Comparison of ENCODE assay signal across 9 cellular contexts in the genomic region with DNA sequence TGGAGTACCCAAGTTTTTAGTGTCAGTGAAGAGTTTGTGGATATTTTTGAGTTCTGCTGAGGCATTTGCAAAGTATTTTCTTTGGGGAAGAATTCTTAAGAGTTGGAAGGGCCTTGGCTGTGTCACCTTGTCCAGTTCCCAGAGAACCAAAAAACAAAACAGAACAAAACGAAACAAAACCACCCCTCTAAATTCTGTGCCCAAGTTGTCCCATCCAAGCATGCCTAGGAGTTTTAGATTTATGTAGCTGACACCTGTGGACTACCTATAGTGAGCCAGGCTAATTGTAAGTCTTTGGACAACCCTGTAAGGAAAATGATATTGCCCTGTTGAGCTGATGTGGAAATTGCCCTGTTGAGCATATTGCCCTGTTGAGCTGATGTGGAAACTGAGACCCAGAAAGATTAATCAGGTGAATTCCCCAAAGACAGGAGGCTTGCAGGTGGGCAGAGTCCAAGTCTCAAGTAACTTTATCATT. TPM values are rescaled to one million over a fixed set of nuclear protein-coding genes. Genes with fewer than 3 reads are reported as not detected.
DNase-seq lines count a peak whose midpoint lies in the region; ATAC-seq, FAIRE-seq and TF ChIP-seq lines count a peak whose summit lies in the region.
"Had no signal": no experiment of that assay in that cellular context is flagged by ENCODE, and none has a peak within 500 bp of the region (broad histone marks: within the 10 kb centered on the region; RNA-seq: fewer than 3 reads in every experiment).

No MANE protein-coding gene starts in this region.

- peak overlapping the region; percentile 83 for H3K4me3 Mint-ChIP-seq in activated CD4-positive, alpha-beta T cell treated with anti-CD3 and anti-CD28 coated beads, Interleukin-2, amount 10 ng/mL, durations not matched to agents 7 days and 5 days
- peak overlapping the region; percentile 85 for H3K4me3 Mint-ChIP-seq in astrocyte (ENCODE audit: unreplicated experiment)

- peaks cover 11% of the 10 kb centered on the region for H3K4me1 ChIP-seq in astrocyte (ENCODE audit: insufficient read depth, low read length)
- H3K4me1 ChIP-seq in HepG2 (ENCODE audit: insufficient read depth, low read length) = peaks cover 38% of the 10 kb centered on the region
- peaks cover 8 to 33% of the 10 kb centered on the region in 2 donors for H3K4me1 ChIP-seq in thoracic aorta (ENCODE audit: control insufficient read depth in 1 of 2, low read depth in 2 of 2)

- peak overlapping the region; percentile 81 for H3K9ac ChIP-seq in astrocyte (ENCODE audit: low read length)
- H3K9ac ChIP-seq in HepG2 (ENCODE audit: insufficient read depth, low read depth, low read length) = peak overlapping the region; percentile 61

- TF ChIP-seq CTCF in astrocyte (IDR thresholded peaks at IDR 0.05; ENCODE audit: insufficient read depth, low read depth, low read length) = no peak
- TF ChIP-seq CTCF in HepG2 (CRISPR knock-in tag; IDR thresholded peaks at IDR 0.05) = no peak
- TF ChIP-seq CTCF in thoracic aorta (IDR thresholded peaks at IDR 0.05) = no peak

- H4K20me1 ChIP-seq in astrocyte (ENCODE audit: insufficient read depth, low read length) (peaks cover 14% of the 10 kb centered on the region), HepG2 (ENCODE audit: insufficient read depth, low read length) (no peaks in the 10 kb centered on the region)

- peak overlapping the region; percentile 49 for H3K27ac ChIP-seq in astrocyte (ENCODE audit: low read depth, low read length)
- H3K27ac ChIP-seq in HepG2 (ENCODE audit: extremely low read length, insufficient read depth, low read length) = peak overlapping the region; percentile 20
- H3K27ac ChIP-seq in thoracic aorta = peak overlapping the region; percentile 55 to 69

- BruUV-seq in HepG2 (replicated peaks; lab: Mats Ljungman, UMichigan) = TSS peak; percentile 65

- intact Hi-C loops in HepG2 (cut with micrococcal nuclease; ENCODE audit: unreplicated experiment) = no loop called here

- DNase-seq in activated CD4-positive, alpha-beta T cell treated with anti-CD3 and anti-CD28 coated beads, Interleukin-2, amount 10 ng/mL, durations not matched to agents 7 days and 5 days = no peak
- no peak for DNase-seq in activated CD4-positive, alpha-beta T cell treated with anti-CD3 and anti-CD28 coated beads, Interleukin-2, amount 50 U/mL, for 4 hours
- no peak for DNase-seq in astrocyte (ENCODE audit: low read depth)
- no peak for DNase-seq in HepG2 (ENCODE audit: low spot score)
- DNase-seq in thoracic aorta (ENCODE audit: low spot score) = no peak
- DNase-seq in NCI-H2171 (lab: John Stamatoyannopoulos, UW) = no peak
- DNase-seq in nucleus accumbens (lab: John Stamatoyannopoulos, UW) = no peak

- H3K27ac Mint-ChIP-seq in activated CD4-positive, alpha-beta T cell treated with anti-CD3 and anti-CD28 coated beads, Interleukin-2, amount 10 ng/mL, durations not matched to agents 7 days and 5 days = peak overlapping the region; percentile 85
- H3K27ac Mint-ChIP-seq in astrocyte (ENCODE audit: unreplicated experiment) = peak overlapping the region; percentile 50

- H3K36me3 ChIP-seq in astrocyte (ENCODE audit: insufficient read depth, low read length) = peaks cover 4% of the 10 kb centered on the region
- H3K36me3 ChIP-seq in HepG2 (replicated peaks in 1 of 2; ENCODE audit: control insufficient read depth in 1 of 2, insufficient read depth in 2 of 2, low read length in 2 of 2) = peaks cover 4 to 13% of the 10 kb centered on the region in 2 experiments
- peaks cover 7% of the 10 kb centered on the region for H3K36me3 ChIP-seq in thoracic aorta

- H3K79me2 ChIP-seq in astrocyte (ENCODE audit: insufficient read depth, low read length) (peaks cover 39% of the 10 kb centered on the region), HepG2 (ENCODE audit: insufficient read depth, low read length) (peaks cover 37% of the 10 kb centered on the region)

- peaks cover 19% of the 10 kb centered on the region for H3K36me3 Mint-ChIP-seq in activated CD4-positive, alpha-beta T cell treated with anti-CD3 and anti-CD28 coated beads, Interleukin-2, amount 10 ng/mL, durations not matched to agents 7 days and 5 days (ENCODE audit: low read depth)
- H3K36me3 Mint-ChIP-seq in astrocyte (ENCODE audit: low read depth, unreplicated experiment) = peaks cover 10% of the 10 kb centered on the region

- no peaks in the 10 kb centered on the region for H3K27me3 Mint-ChIP-seq in activated CD4-positive, alpha-beta T cell treated with anti-CD3 and anti-CD28 coated beads, Interleukin-2, amount 10 ng/mL, durations not matched to agents 7 days and 5 days
- H3K27me3 Mint-ChIP-seq in astrocyte (ENCODE audit: low read depth, unreplicated experiment) = peaks cover 3% of the 10 kb centered on the region

- CTCF ChIA-PET in activated CD4-positive, alpha-beta T cell treated with anti-CD3 and anti-CD28 coated beads, Interleukin-2, amount 10 ng/mL, durations not matched to agents 7 days and 5 days (lab: Charles Lee) = interaction anchor here (0.7 to 5.0 kb wide), 3 partner anchors 74 to 287 kb away, joined by 4 to 17 read pairs (median 7); partner anchors contain the start of gene FAM50B
- CTCF ChIA-PET in HepG2 (lab: Yijun Ruan, JAX; ENCODE audit: low intra/inter-chr PET ratio, low total read pairs) = no interaction called here

- peaks cover 31% of the 10 kb centered on the region for H3K4me1 Mint-ChIP-seq in activated CD4-positive, alpha-beta T cell treated with anti-CD3 and anti-CD28 coated beads, Interleukin-2, amount 10 ng/mL, durations not matched to agents 7 days and 5 days
- peaks cover 10% of the 10 kb centered on the region for H3K4me1 Mint-ChIP-seq in astrocyte (ENCODE audit: low read depth, unreplicated experiment)

- no peak for TF ChIP-seq RAD21 in HepG2 (CRISPR knock-in tag; IDR thresholded peaks at IDR 0.05)

- H3K9me3 Mint-ChIP-seq in activated CD4-positive, alpha-beta T cell treated with anti-CD3 and anti-CD28 coated beads, Interleukin-2, amount 10 ng/mL, durations not matched to agents 7 days and 5 days = peaks cover 10% of the 10 kb centered on the region
- H3K9me3 Mint-ChIP-seq in astrocyte (ENCODE audit: unreplicated experiment) = no peaks in the 10 kb centered on the region

- H3K4me2 ChIP-seq in astrocyte (ENCODE audit: low read length) (peak overlapping the region; percentile 84), HepG2 (ENCODE audit: low read depth, low read length) (peak overlapping the region; percentile 95)

- no peak for TF ChIP-seq POLR2A in HepG2 (IDR thresholded peaks at IDR 0.05; ENCODE audit: insufficient read depth in 1 of 2, low read depth in 2 of 2, low read length in 2 of 2)

- H3K9me3 ChIP-seq in astrocyte (ENCODE audit: insufficient read depth, low read depth, low read length) (no peaks in the 10 kb centered on the region), HepG2 (ENCODE audit: low read length) (no peaks in the 10 kb centered on the region), thoracic aorta (no peaks in the 10 kb centered on the region)

- H3K27me3 ChIP-seq in astrocyte (ENCODE audit: insufficient read depth, low read length) (no peaks in the 10 kb centered on the region), HepG2 (ENCODE audit: control insufficient read depth in 1 of 2, insufficient read depth in 2 of 2, low read length in 2 of 2) (no peaks in the 10 kb centered on the region; a peak in 1 of 5 replicates), thoracic aorta (replicated peaks; ENCODE audit: insufficient read depth) (no peaks in the 10 kb centered on the region)

- POLR2A ChIA-PET in activated CD4-positive, alpha-beta T cell treated with anti-CD3 and anti-CD28 coated beads, Interleukin-2, amount 10 ng/mL, durations not matched to agents 7 days and 5 days (lab: Charles Lee) = interaction anchor here (1.2 to 1.7 kb wide), 2 partner anchors 77 to 115 kb away, joined by 3 to 9 read pairs; a partner anchor contains a TSS
- POLR2A ChIA-PET in HepG2 (lab: Yijun Ruan, JAX) = interaction anchor here (0.5 to 2.5 kb wide), 12 partner anchors 10 to 1073 kb away, joined by 3 to 37 read pairs (median 4); partner anchors contain the start of gene PSMG4

- TF ChIP-seq EP300 in HepG2 (IDR thresholded peaks at IDR 0.05; ENCODE audit: low read depth in 2 of 2, low read length in 2 of 2) = no peak
- TF ChIP-seq EP300 in HepG2 (CRISPR knock-in tag; IDR thresholded peaks at IDR 0.05; ENCODE audit: borderline replicate concordance) = no peak

- H3K4me3 ChIP-seq in astrocyte (ENCODE audit: insufficient read depth, low read depth, low read length) (peak overlapping the region; percentile 73), HepG2 (replicated peaks in 1 of 3; ENCODE audit: insufficient read depth in 1 of 3, low read depth in 2 of 3, low read length in 3 of 3) (peak overlapping the region; percentile 66 to 86 (median 81)), thoracic aorta (peak overlapping the region; percentile 91)

- 4% methylated on average over 1 of the region's 1 CpG for WGBS in HepG2 (ENCODE audit: low lambda C conversion rate)

- peak; percentile 2; the same call in 1 of the 3 replicates for ATAC-seq in HepG2
- no peak for ATAC-seq in thoracic aorta (ENCODE audit: insufficient number of reproducible peaks, low FRiP score, low read depth)
- no peak for ATAC-seq in HG02678 (IDR thresholded peaks at IDR 0.05; ENCODE audit: unreplicated experiment)

- FAIRE-seq in astrocyte (lab: Jason Lieb, UNC) (no peak), HepG2 (lab: Jason Lieb, UNC) (no peak)
- FAIRE-seq: endometrium had no signal

- in situ Hi-C loops in HepG2 (cut with HindIII; ENCODE audit: extremely low pct_ligation_motif_present, low pct_unique_long_range_greater_than_20kb) = no loop called here

- H2AFZ ChIP-seq in astrocyte (ENCODE audit: low read depth, low read length) (peak overlapping the region; percentile 57), HepG2 (ENCODE audit: low read length) (peak overlapping the region; percentile 55)

RNA-seq across cellular contexts. Expression of gene ECI2, which starts 1.0 kb away (rescaled TPM):
- 10 to 100 TPM; 25.8 to 26.3 TPM for total RNA-seq in activated CD4-positive, alpha-beta T cell treated with anti-CD3 and anti-CD28 coated beads, Interleukin-2, amount 10 ng/mL, durations not matched to agents 7 days and 5 days
- total RNA-seq in astrocyte = 52.5 and 54.5 TPM in 2 replicates
- 228 and 337 TPM in 2 replicates for total RNA-seq in HepG2 (2016; rRNA removed; fragmentation: Illumina TruSeq; extraction: Trizol)
- total RNA-seq in HepG2 (2016; cell fraction: cytosol; rRNA removed; fragmentation: Illumina TruSeq; extraction: Trizol; ENCODE audit: low read depth) = 142 and 170 TPM in 2 replicates
- 226 and 334 TPM in 2 replicates for total RNA-seq in HepG2 (2016; cell fraction: insoluble cytoplasmic fraction; rRNA removed; fragmentation: Illumina TruSeq; extraction: Trizol)
- 239 and 268 TPM in 2 replicates for total RNA-seq in HepG2 (2016; cell fraction: membrane; rRNA removed; fragmentation: Illumina TruSeq; extraction: Trizol)
- total RNA-seq in HepG2 (2016; cell fraction: nucleus; rRNA removed; fragmentation: Illumina TruSeq; extraction: Trizol) = 94.6 and 110 TPM in 2 replicates
- 78.5 and 80.2 TPM in 2 replicates for polyA plus RNA-seq in HepG2 (2011; rRNA removed)
- 78.1 and 113 TPM in 2 replicates for polyA plus RNA-seq in HepG2 (2011; cell fraction: cytosol; rRNA removed)
- 59.3 and 69.8 TPM in 2 replicates for polyA plus RNA-seq in HepG2 (2011; cell fraction: nucleus; rRNA removed)
- 166 and 277 TPM in 2 replicates for polyA plus RNA-seq in HepG2 (2012)
- polyA plus RNA-seq in HepG2 (2016; cell fraction: cytosol; fragmentation: Illumina TruSeq; extraction: Trizol; ENCODE audit: low read depth) = 173 and 229 TPM in 2 replicates
- 354 and 362 TPM in 2 replicates for polyA plus RNA-seq in HepG2 (2016; cell fraction: insoluble cytoplasmic fraction; fragmentation: Illumina TruSeq; extraction: Trizol; ENCODE audit: low read depth)
- polyA plus RNA-seq in HepG2 (2016; cell fraction: membrane; fragmentation: Illumina TruSeq; extraction: Trizol; ENCODE audit: low read depth) = 225 and 255 TPM in 2 replicates
- polyA plus RNA-seq in HepG2 (2016; cell fraction: nucleus; fragmentation: Illumina TruSeq; extraction: Trizol; ENCODE audit: insufficient read depth, low read depth) = 139 and 150 TPM in 2 replicates
- 40.9 and 50.3 TPM in 2 replicates for polyA minus RNA-seq in HepG2 (2011; rRNA and poly(A)+ RNA removed; ENCODE audit: low replicate concordance)
- 68.2 and 70.5 TPM in 2 replicates for polyA minus RNA-seq in HepG2 (2011; cell fraction: cytosol; rRNA and poly(A)+ RNA removed)
- 62.2 and 98.1 TPM in 2 replicates for polyA minus RNA-seq in HepG2 (2011; cell fraction: nucleus; rRNA and poly(A)+ RNA removed)
- 10 to 100 TPM; 28.9 to 31.0 TPM for total RNA-seq in thoracic aorta

RNA-seq across cellular contexts. Expression of gene FAM217A, which starts 57.5 kb away (rescaled TPM):
- total RNA-seq in activated CD4-positive, alpha-beta T cell treated with anti-CD3 and anti-CD28 coated beads, Interleukin-2, amount 10 ng/mL, durations not matched to agents 7 days and 5 days = not detected
- total RNA-seq in astrocyte (not detected in 2 replicates), HepG2 (2016; rRNA removed; fragmentation: Illumina TruSeq; extraction: Trizol) (not detected in 2 replicates), thoracic aorta (not detected)
- not detected in 2 replicates for total RNA-seq in HepG2 (2016; cell fraction: cytosol; rRNA removed; fragmentation: Illumina TruSeq; extraction: Trizol; ENCODE audit: low read depth)
- total RNA-seq in HepG2 (2016; cell fraction: insoluble cytoplasmic fraction; rRNA removed; fragmentation: Illumina TruSeq; extraction: Trizol) = not detected in 2 replicates
- total RNA-seq in HepG2 (2016; cell fraction: membrane; rRNA removed; fragmentation: Illumina TruSeq; extraction: Trizol) = not detected in 2 replicates
- total RNA-seq in HepG2 (2016; cell fraction: nucleus; rRNA removed; fragmentation: Illumina TruSeq; extraction: Trizol) = not detected in 2 replicates
- not detected in 2 replicates for polyA plus RNA-seq in HepG2 (2011; rRNA removed)
- not detected in 2 replicates for polyA plus RNA-seq in HepG2 (2011; cell fraction: cytosol; rRNA removed)
- polyA plus RNA-seq in HepG2 (2011; cell fraction: nucleus; rRNA removed) = not detected in 2 replicates
- not detected in 2 replicates for polyA plus RNA-seq in HepG2 (2012)
- polyA plus RNA-seq in HepG2 (2016; cell fraction: cytosol; fragmentation: Illumina TruSeq; extraction: Trizol; ENCODE audit: low read depth) = not detected in 2 replicates
- polyA plus RNA-seq in HepG2 (2016; cell fraction: insoluble cytoplasmic fraction; fragmentation: Illumina TruSeq; extraction: Trizol; ENCODE audit: low read depth) = not detected in 2 replicates
- not detected in 2 replicates for polyA plus RNA-seq in HepG2 (2016; cell fraction: membrane; fragmentation: Illumina TruSeq; extraction: Trizol; ENCODE audit: low read depth)
- polyA plus RNA-seq in HepG2 (2016; cell fraction: nucleus; fragmentation: Illumina TruSeq; extraction: Trizol; ENCODE audit: insufficient read depth, low read depth) = not detected in 2 replicates
- polyA minus RNA-seq in HepG2 (2011; rRNA and poly(A)+ RNA removed; ENCODE audit: low replicate concordance) = not detected in 2 replicates
- polyA minus RNA-seq in HepG2 (2011; cell fraction: cytosol; rRNA and poly(A)+ RNA removed) = not detected in 2 replicates
- polyA minus RNA-seq in HepG2 (2011; cell fraction: nucleus; rRNA and poly(A)+ RNA removed) = not detected in 2 replicates
